1 cellular context compared by ENCODE assay signal in genomic region chr14:24954697-24955037, GRCh38.
A peak's percentile ranks its signal among the peaks of the same experiment; 100 is the strongest.
TF ChIP-seq lines count a peak whose summit lies in the region.

No MANE protein-coding gene starts in this region.

TF ChIP-seq in GM12878, 131 proteins besides CTCF, POLR2A, EP300 and RAD21 (continued from another document):
- TF ChIP-seq ZNF687 (IDR thresholded peaks at IDR 0.05) (0 out of 2 replicates have a peak, but pooled peaks have one; percentile 28), YY1 (IDR thresholded peaks at IDR 0.05; ENCODE audit: low read depth, low read length) (no peak), RB1 (IDR thresholded peaks at IDR 0.05; ENCODE audit: borderline replicate concordance) (0 out of 2 replicates have a peak, but pooled peaks have one; percentile 1)
TF ChIP-seq in GM12878: peak in this region for 3.
